ENCODE assay signal across 8 cellular contexts in the genomic region with DNA sequence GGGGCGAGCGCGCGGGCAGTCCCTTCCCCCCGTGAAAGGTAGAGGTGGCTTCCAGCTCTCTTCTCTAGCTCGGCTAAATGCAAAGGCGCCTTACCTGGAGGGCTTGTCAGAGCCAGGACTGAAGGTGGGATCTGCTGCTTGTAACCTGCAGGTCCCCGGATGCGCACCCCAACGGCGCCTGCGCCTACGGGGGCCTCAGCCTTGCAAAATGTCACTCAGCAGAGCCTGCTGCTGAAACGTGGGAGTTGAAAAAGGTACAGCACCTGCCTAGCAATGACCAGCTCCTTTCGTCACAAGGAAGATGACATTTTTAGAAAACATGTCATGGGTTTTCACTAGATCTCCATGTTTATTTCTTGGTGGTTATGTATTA. TPM values are rescaled to one million over a fixed set of nuclear protein-coding genes. Genes with fewer than 3 reads are reported as not detected.
DNase-seq lines count a peak whose midpoint lies in the region; ATAC-seq and TF ChIP-seq lines count a peak whose summit lies in the region.

No MANE protein-coding gene starts in this region.

- peaks cover 27% of the 10 kb centered on the region for H3K4me1 ChIP-seq in lower lobe of right lung

- peak overlapping the region; percentile 96 for H3K27ac ChIP-seq in lower lobe of right lung

- TF ChIP-seq CTCF in chondrocyte (IDR thresholded peaks at IDR 0.05) (no peak), lower lobe of right lung (IDR thresholded peaks at IDR 0.05) (no peak)

- H3K27ac Mint-ChIP-seq in chondrocyte (ENCODE audit: unreplicated experiment) = peak overlapping the region; percentile 96

- DNase-seq in DMS53 (lab: John Stamatoyannopoulos, UW) (peak; percentile 77), DMS53 treated with DMSO at 0.1 percent for 48 hours (lab: John Stamatoyannopoulos, UW; ENCODE audit: unreplicated experiment) (no peak), NCI-H128 (lab: John Stamatoyannopoulos, UW; ENCODE audit: unreplicated experiment) (peak; percentile 16), chondrocyte (ENCODE audit: low spot score) (no peak), lower lobe of right lung (peak; percentile 64)
- peak; percentile 66 to 68 for DNase-seq in activated CD4-positive, alpha-beta T cell treated with anti-CD3 and anti-CD28 coated beads for 4 hours
- DNase-seq in stimulated activated CD8-positive, alpha-beta memory T cell treated with anti-CD3 and anti-CD28 coated beads, Interleukin-15, amount 100 ng/mL, for 1 hour (ENCODE audit: low read depth) = peak; percentile 52

- H3K36me3 ChIP-seq in lower lobe of right lung = no peaks in the 10 kb centered on the region

- intact Hi-C loops in lower lobe of right lung (cut with DNase I) = no loop called here

- peak overlapping the region; percentile 92 for H3K4me3 Mint-ChIP-seq in chondrocyte (ENCODE audit: unreplicated experiment)

- peak overlapping the region; percentile 97 for H3K4me3 ChIP-seq in lower lobe of right lung

- peaks cover 27% of the 10 kb centered on the region for H3K4me1 Mint-ChIP-seq in chondrocyte (ENCODE audit: low read depth)

- H3K9me3 Mint-ChIP-seq in chondrocyte (ENCODE audit: low read depth) = no peaks in the 10 kb centered on the region

- peak; percentile 27 for ATAC-seq in HG02759 (IDR thresholded peaks at IDR 0.05; ENCODE audit: unreplicated experiment)
- ATAC-seq in lower lobe of right lung = peak; percentile 49 to 64

- H3K27me3 Mint-ChIP-seq in chondrocyte (ENCODE audit: low read depth) = no peaks in the 10 kb centered on the region

- no peaks in the 10 kb centered on the region for H3K9me3 ChIP-seq in lower lobe of right lung

- H3K36me3 Mint-ChIP-seq in chondrocyte (ENCODE audit: low read depth) = no peaks in the 10 kb centered on the region

- H3K27me3 ChIP-seq in lower lobe of right lung (ENCODE audit: low read depth) = no peaks in the 10 kb centered on the region

RNA-seq across cellular contexts. Expression of a gene that starts 0.6 kb away (rescaled TPM):
- 7.8 to 9.9 TPM (median 8.8 TPM) in 3 replicates for total RNA-seq in chondrocyte
- 12.6 TPM for total RNA-seq in lower lobe of right lung

RNA-seq across cellular contexts. Expression of a gene that starts 0.8 kb away (rescaled TPM):
- 16.4 to 20.6 TPM (median 17.2 TPM) in 3 replicates for total RNA-seq in chondrocyte
- 20.9 TPM for total RNA-seq in lower lobe of right lung

Comparison
In these comparisons a context has a peak if more than half of its experiments do, and no peak if none do; other contexts are left out.
1. DNase-seq: peak in DMS53 (single experiment), NCI-H128 (single experiment), activated CD4-positive, alpha-beta T cell treated with anti-CD3 and anti-CD28 coated beads for 4 hours (2 of 2), lower lobe of right lung (single experiment) and stimulated activated CD8-positive, alpha-beta memory T cell treated with anti-CD3 and anti-CD28 coated beads, Interleukin-15, amount 100 ng/mL, for 1 hour (single experiment); none in DMS53 treated with DMSO at 0.1 percent for 48 hours (single experiment) and chondrocyte (single experiment).